8 cellular contexts compared by ENCODE assay signal in the genomic region with DNA sequence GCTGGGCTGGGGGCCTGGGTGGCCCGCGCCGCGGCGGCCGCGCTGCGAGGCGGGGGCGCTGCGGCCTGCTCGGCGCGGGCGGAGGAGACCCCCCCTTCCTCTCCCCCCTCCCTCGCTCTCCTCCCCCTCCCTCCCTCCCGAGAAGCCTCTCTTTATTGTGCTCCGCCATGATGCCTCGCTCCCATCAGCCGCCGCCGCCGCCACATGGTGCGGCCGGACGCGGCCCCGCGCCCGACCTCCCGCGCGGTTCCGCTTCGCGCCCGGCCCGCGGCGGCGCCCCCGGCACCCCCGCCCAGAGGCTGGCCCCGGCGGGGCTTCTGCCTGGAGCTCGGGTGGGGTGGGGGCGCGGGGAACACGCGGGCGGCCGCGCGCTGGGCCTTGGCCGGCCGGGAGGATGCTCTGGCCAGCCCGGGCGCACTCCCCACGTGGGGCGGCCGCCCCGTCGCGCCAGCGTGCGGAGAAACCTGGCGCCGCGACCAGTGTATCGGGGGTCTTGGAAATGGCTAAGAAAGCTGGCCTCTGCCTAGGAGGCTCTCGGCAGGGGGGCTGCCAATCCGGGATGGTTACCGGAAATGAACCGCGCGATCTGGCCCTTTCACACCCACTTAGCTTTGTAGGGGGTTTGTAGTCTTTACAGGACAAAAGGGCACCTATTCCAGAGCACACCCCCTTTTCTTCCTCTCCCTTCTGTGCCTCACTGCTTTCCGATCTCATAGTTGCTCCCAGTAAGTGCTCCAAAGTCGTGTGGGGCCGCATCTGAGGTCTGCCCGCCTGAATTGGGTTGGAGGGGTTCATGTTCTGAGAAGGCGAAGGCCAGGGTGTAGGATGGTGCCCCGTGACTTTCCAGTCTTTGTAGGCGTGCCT. TPM values are rescaled to one million over a fixed set of nuclear protein-coding genes. Genes with fewer than 3 reads are reported as not detected.
DNase-seq lines count a peak whose midpoint lies in the region; ATAC-seq and TF ChIP-seq lines count a peak whose summit lies in the region.

No MANE protein-coding gene starts in this region.

- TF ChIP-seq CTCF in right atrium auricular region (IDR thresholded peaks at IDR 0.05) (no peak), prostate gland (IDR thresholded peaks at IDR 0.05) (no peak)

- H3K9me3 ChIP-seq in CD4-positive, alpha-beta memory T cell (ENCODE audit: control insufficient read depth in 1 of 2, low read length in 2 of 2), result no peaks in the 10 kb centered on the region
- H3K9me3 ChIP-seq in right atrium auricular region (no peaks in the 10 kb centered on the region), prostate gland (no peaks in the 10 kb centered on the region)

- H3K27me3 ChIP-seq in CD4-positive, alpha-beta memory T cell (ENCODE audit: insufficient read depth, low read length), result no peaks in the 10 kb centered on the region
- H3K27me3 ChIP-seq in right atrium auricular region (no peaks in the 10 kb centered on the region), prostate gland (replicated peaks; ENCODE audit: insufficient read depth) (no peaks in the 10 kb centered on the region)

- peaks cover 28 to 41% of the 10 kb centered on the region in 2 donors for H3K36me3 Mint-ChIP-seq in CD4-positive, alpha-beta memory T cell
- H3K36me3 Mint-ChIP-seq in activated naive CD8-positive, alpha-beta T cell treated with anti-CD3 and anti-CD28 coated beads, Interleukin-2, amount 10 ng/mL, durations not matched to agents 7 days and 5 days, result peaks cover 26% of the 10 kb centered on the region

- TF ChIP-seq POLR2A in prostate gland (IDR thresholded peaks at IDR 0.05), result peak; percentile 11

- intact Hi-C loops in CD4-positive, alpha-beta memory T cell (cut with micrococcal nuclease), result loop anchor here (1.0 to 2.0 kb wide), 6 partner anchors 13 to 137 kb away; a partner anchor contains a TSS
- intact Hi-C loops in prostate gland (cut with DNase I), result loop anchor here (2.0 kb wide), 1 partner anchor 33 kb away; a partner anchor contains a TSS

- ATAC-seq in HG02571 (IDR thresholded peaks at IDR 0.05; ENCODE audit: unreplicated experiment) (peak; percentile 6), GM21526 (IDR thresholded peaks at IDR 0.05; ENCODE audit: low FRiP score, unreplicated experiment) (no peak)
- no peak for ATAC-seq in activated naive CD8-positive, alpha-beta T cell treated with anti-CD3 and anti-CD28 coated beads, Interleukin-2, amount 10 ng/mL, durations not matched to agents 7 days and 5 days (ENCODE audit: low read depth)

- H3K27ac ChIP-seq in CD4-positive, alpha-beta memory T cell (ENCODE audit: low read depth, low read length), result peak overlapping the region; percentile 82
- H3K27ac ChIP-seq in right atrium auricular region (peak overlapping the region; percentile 57 to 70), prostate gland (peak overlapping the region; percentile 66 to 76)

- WGBS in prostate gland, result under 1% methylated on average over 38 of the region's 83 CpGs

- H3K4me1 Mint-ChIP-seq in CD4-positive, alpha-beta memory T cell, result peaks cover 33 to 55% (median 45%) of the 10 kb centered on the region in 4 donors
- H3K4me1 Mint-ChIP-seq in activated naive CD8-positive, alpha-beta T cell treated with anti-CD3 and anti-CD28 coated beads, Interleukin-2, amount 10 ng/mL, durations not matched to agents 7 days and 5 days, result peaks cover 50% of the 10 kb centered on the region

- H3K36me3 ChIP-seq in CD4-positive, alpha-beta memory T cell (ENCODE audit: insufficient read depth, low read length), result peaks cover 29% of the 10 kb centered on the region
- H3K36me3 ChIP-seq in right atrium auricular region, result peaks cover 39% of the 10 kb centered on the region
- peaks cover 0 to 4% of the 10 kb centered on the region in 2 donors for H3K36me3 ChIP-seq in prostate gland

- POLR2A ChIA-PET in CD4-positive, alpha-beta memory T cell (lab: Charles Lee; ENCODE audit: partially characterized antibody), result interaction anchor here (0.9 to 5.1 kb wide), 17 partner anchors 11 to 191 kb away, joined by 3 to 37 read pairs (median 5); a partner anchor contains a TSS
- POLR2A ChIA-PET in activated naive CD8-positive, alpha-beta T cell treated with anti-CD3 and anti-CD28 coated beads, Interleukin-2, amount 10 ng/mL, durations not matched to agents 7 days and 5 days (lab: Charles Lee), result interaction anchor here (0.6 to 2.5 kb wide), 18 partner anchors 7 to 331 kb away, joined by 3 to 13 read pairs (median 4); a partner anchor contains a TSS

- CTCF ChIA-PET in CD4-positive, alpha-beta memory T cell (lab: Charles Lee; ENCODE audit: partially characterized antibody), result interaction anchor here (1.0 to 1.8 kb wide), 3 partner anchors 10 to 128 kb away, joined by 4 to 5 read pairs (median 4); a partner anchor contains a TSS

- peak overlapping the region; percentile 97 to 100 (median 100) for H3K4me3 Mint-ChIP-seq in CD4-positive, alpha-beta memory T cell
- H3K4me3 Mint-ChIP-seq in activated naive CD8-positive, alpha-beta T cell treated with anti-CD3 and anti-CD28 coated beads, Interleukin-2, amount 10 ng/mL, durations not matched to agents 7 days and 5 days, result peak overlapping the region; percentile 100

- H3K27ac Mint-ChIP-seq in CD4-positive, alpha-beta memory T cell, result peak overlapping the region; percentile 94 to 100 (median 98)
- H3K27ac Mint-ChIP-seq in activated naive CD8-positive, alpha-beta T cell treated with anti-CD3 and anti-CD28 coated beads, Interleukin-2, amount 10 ng/mL, durations not matched to agents 7 days and 5 days, result peak overlapping the region; percentile 99

- H3K9me3 Mint-ChIP-seq in CD4-positive, alpha-beta memory T cell, result peaks cover 0 to 4% (median 0%) of the 10 kb centered on the region in 8 donors
- no peaks in the 10 kb centered on the region for H3K9me3 Mint-ChIP-seq in activated naive CD8-positive, alpha-beta T cell treated with anti-CD3 and anti-CD28 coated beads, Interleukin-2, amount 10 ng/mL, durations not matched to agents 7 days and 5 days

- peaks cover 58% of the 10 kb centered on the region for H3K4me1 ChIP-seq in CD4-positive, alpha-beta memory T cell (ENCODE audit: insufficient read depth, low read length)
- H3K4me1 ChIP-seq in right atrium auricular region (peaks cover 0 to 28% of the 10 kb centered on the region in 2 donors), prostate gland (replicated peaks) (peaks cover 6% of the 10 kb centered on the region)

- H3K27me3 Mint-ChIP-seq in CD4-positive, alpha-beta memory T cell, result peaks cover 0 to 1% of the 10 kb centered on the region in 2 donors
- H3K27me3 Mint-ChIP-seq in activated naive CD8-positive, alpha-beta T cell treated with anti-CD3 and anti-CD28 coated beads, Interleukin-2, amount 10 ng/mL, durations not matched to agents 7 days and 5 days, result no peaks in the 10 kb centered on the region

- peak overlapping the region; percentile 63 to 88 for H3K4me3 ChIP-seq in CD4-positive, alpha-beta memory T cell (ENCODE audit: low read length in 2 of 2)
- H3K4me3 ChIP-seq in right atrium auricular region (peak overlapping the region; percentile 56 to 86), prostate gland (peak overlapping the region; percentile 90 to 100)

- DNase-seq in CD4-positive, alpha-beta memory T cell, result peak; percentile 39 to 76 (median 50)
- DNase-seq in RPMI8226, result peak; percentile 71
- DNase-seq in activated naive CD8-positive, alpha-beta T cell treated with anti-CD3 and anti-CD28 coated beads, Interleukin-2, amount 10 ng/mL, durations not matched to agents 7 days and 5 days, result peak; percentile 64
- DNase-seq in right atrium auricular region (ENCODE audit: low spot score), result no peak
- DNase-seq in prostate gland (ENCODE audit: low spot score), result peak; percentile 38
- DNase-seq in OCI-M2 (lab: John Stamatoyannopoulos, UW; ENCODE audit: unreplicated experiment), result no peak

RNA-seq across cellular contexts. Expression of a gene that starts 1.0 kb away (rescaled TPM):
- 100 to 1,000 TPM; 261 to 264 TPM for total RNA-seq in CD4-positive, alpha-beta memory T cell
- polyA plus RNA-seq in CD4-positive, alpha-beta memory T cell, result 100 to 1,000 TPM; 132 to 191 TPM
- 100 to 1,000 TPM; 411 to 415 TPM for total RNA-seq in activated naive CD8-positive, alpha-beta T cell treated with anti-CD3 and anti-CD28 coated beads, Interleukin-2, amount 10 ng/mL, durations not matched to agents 7 days and 5 days
- 100 to 1,000 TPM; 104 to 125 TPM for total RNA-seq in right atrium auricular region
- 100 to 1,000 TPM; 138 to 150 TPM for total RNA-seq in prostate gland

RNA-seq across cellular contexts. Expression of a gene that starts 12.3 kb away (rescaled TPM):
- 1 to 10 TPM; 1.7 to 2.6 TPM for total RNA-seq in CD4-positive, alpha-beta memory T cell
- 1 to 10 TPM in 1 of 2 donors, under 1 TPM in 1; 0.48 to 1.3 TPM for polyA plus RNA-seq in CD4-positive, alpha-beta memory T cell
- 1 to 10 TPM; 7.4 to 9.6 TPM for total RNA-seq in activated naive CD8-positive, alpha-beta T cell treated with anti-CD3 and anti-CD28 coated beads, Interleukin-2, amount 10 ng/mL, durations not matched to agents 7 days and 5 days
- total RNA-seq in right atrium auricular region (1 to 10 TPM; 4.5 to 8.6 TPM), prostate gland (1 to 10 TPM; 4.4 to 6.1 TPM)

RNA-seq across cellular contexts. Expression of a gene that starts 33.4 kb away (rescaled TPM):
- 1 to 10 TPM; 4.3 to 4.6 TPM for total RNA-seq in CD4-positive, alpha-beta memory T cell
- polyA plus RNA-seq in CD4-positive, alpha-beta memory T cell, result 1 to 10 TPM; 1.7 to 2.4 TPM
- total RNA-seq in activated naive CD8-positive, alpha-beta T cell treated with anti-CD3 and anti-CD28 coated beads, Interleukin-2, amount 10 ng/mL, durations not matched to agents 7 days and 5 days, result 10 to 100 TPM; 37.7 to 40.4 TPM
- total RNA-seq in right atrium auricular region, result 10 to 100 TPM; 23.1 to 33.1 TPM
- total RNA-seq in prostate gland, result 10 to 100 TPM; 66.1 to 80.1 TPM

RNA-seq across cellular contexts. Expression of a gene that starts 33.9 kb away (rescaled TPM):
- total RNA-seq in CD4-positive, alpha-beta memory T cell, result 10 to 100 TPM; 24.6 to 25.7 TPM
- polyA plus RNA-seq in CD4-positive, alpha-beta memory T cell, result 10 to 100 TPM; 57.6 to 75.7 TPM
- 10 to 100 TPM; 64.1 to 68.9 TPM for total RNA-seq in activated naive CD8-positive, alpha-beta T cell treated with anti-CD3 and anti-CD28 coated beads, Interleukin-2, amount 10 ng/mL, durations not matched to agents 7 days and 5 days
- total RNA-seq in right atrium auricular region, result 10 to 100 TPM; 22.8 to 24.4 TPM
- total RNA-seq in prostate gland, result 100 to 1,000 TPM in 1 of 2 donors, 10 to 100 TPM in 1; 66.2 to 123 TPM

Comparison
In these comparisons a context has a peak if more than half of its experiments do, and no peak if none do; other contexts are left out.
1. DNase-seq: peak in CD4-positive, alpha-beta memory T cell (5 of 5), RPMI8226 (single experiment), activated naive CD8-positive, alpha-beta T cell treated with anti-CD3 and anti-CD28 coated beads, Interleukin-2, amount 10 ng/mL, durations not matched to agents 7 days and 5 days (single experiment) and prostate gland (single experiment); none in right atrium auricular region (single experiment) and OCI-M2 (single experiment).
2. RNA of a gene that starts 33.4 kb away (total RNA-seq): 66.1 to 80.1 TPM in prostate gland, 37.7 to 40.4 TPM in activated naive CD8-positive, alpha-beta T cell treated with anti-CD3 and anti-CD28 coated beads, Interleukin-2, amount 10 ng/mL, durations not matched to agents 7 days and 5 days and 23.1 to 33.1 TPM in right atrium auricular region; 4.3 to 4.6 TPM in CD4-positive, alpha-beta memory T cell; every median in the first group is over 4 times any median in the second.
3. Peak in every context shown above with its lines, with median percentiles within 50 percentile points of each other: H3K27ac ChIP-seq and H3K4me3 ChIP-seq.